ENCODE assay signal across 1 cellular context in the genomic region with DNA sequence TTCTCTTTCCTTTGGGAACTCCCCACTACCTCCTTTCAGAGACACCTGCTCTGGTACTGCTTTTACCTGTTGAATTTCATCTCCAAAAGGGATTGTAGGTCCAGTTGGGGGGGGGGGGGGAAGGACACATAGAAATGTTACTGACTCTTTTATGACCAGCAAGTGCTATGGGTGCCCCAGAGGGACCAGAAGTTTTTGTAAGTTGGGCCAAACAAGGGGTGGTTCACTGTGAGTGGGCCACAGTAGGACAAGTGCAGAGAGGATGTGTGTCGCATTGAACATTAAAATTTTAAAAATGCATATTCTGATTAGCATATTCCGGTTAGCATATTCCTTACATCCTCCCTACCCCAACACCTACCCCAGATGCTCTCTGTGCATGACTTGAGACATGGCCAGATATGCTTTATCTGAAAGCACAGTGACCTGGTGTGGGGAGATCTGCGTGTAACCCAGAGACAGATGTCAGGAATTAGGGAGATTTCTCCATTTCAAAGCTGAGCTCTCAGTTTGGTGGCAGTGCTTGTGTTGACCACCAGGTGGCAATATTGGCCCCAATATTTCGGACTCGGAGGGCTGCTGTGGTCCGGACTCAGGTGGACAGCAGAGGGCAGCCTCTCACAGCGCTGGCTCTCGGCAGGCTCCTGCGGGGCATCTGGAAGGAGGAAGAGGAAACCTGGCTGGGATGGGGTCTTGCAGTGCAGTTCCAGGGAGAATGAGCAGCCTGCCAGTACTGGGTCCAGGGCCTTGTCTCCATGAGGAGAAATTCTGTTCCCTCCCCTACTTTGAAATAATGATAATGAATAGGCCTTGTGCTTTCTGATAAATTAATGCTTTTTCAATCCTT.
TF ChIP-seq lines count a peak whose summit lies in the region.

No MANE protein-coding gene starts in this region.

TF ChIP-seq in HepG2, 621 proteins besides CTCF, POLR2A, EP300 and RAD21 (continued from another document and continues in another):
- no peak for TF ChIP-seq HMGA1 (CRISPR knock-in tag; conservative IDR thresholded peaks at IDR 0.05)
- TF ChIP-seq CENPT (CRISPR knock-in tag; IDR thresholded peaks at IDR 0.05; ENCODE audit: low read depth), result no peak
- TF ChIP-seq, protein P1, sequence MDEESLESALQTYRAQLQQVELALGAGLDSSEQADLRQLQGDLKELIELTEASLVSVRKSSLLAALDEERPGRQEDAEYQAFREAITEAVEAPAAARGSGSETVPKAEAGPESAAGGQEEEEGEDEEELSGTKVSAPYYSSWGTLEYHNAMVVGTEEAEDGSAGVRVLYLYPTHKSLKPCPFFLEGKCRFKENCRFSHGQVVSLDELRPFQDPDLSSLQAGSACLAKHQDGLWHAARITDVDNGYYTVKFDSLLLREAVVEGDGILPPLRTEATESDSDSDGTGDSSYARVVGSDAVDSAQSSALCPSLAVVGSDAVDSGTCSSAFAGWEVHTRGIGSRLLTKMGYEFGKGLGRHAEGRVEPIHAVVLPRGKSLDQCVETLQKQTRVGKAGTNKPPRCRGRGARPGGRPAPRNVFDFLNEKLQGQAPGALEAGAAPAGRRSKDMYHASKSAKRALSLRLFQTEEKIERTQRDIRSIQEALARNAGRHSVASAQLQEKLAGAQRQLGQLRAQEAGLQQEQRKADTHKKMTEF (CRISPR knock-in tag; IDR thresholded peaks at IDR 0.05), result peak; percentile 81
- TF ChIP-seq ZNF225 (CRISPR knock-in tag; IDR thresholded peaks at IDR 0.05), result no peak
- TF ChIP-seq, protein P2, sequence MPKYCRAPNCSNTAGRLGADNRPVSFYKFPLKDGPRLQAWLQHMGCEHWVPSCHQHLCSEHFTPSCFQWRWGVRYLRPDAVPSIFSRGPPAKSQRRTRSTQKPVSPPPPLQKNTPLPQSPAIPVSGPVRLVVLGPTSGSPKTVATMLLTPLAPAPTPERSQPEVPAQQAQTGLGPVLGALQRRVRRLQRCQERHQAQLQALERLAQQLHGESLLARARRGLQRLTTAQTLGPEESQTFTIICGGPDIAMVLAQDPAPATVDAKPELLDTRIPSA (CRISPR knock-in tag; IDR thresholded peaks at IDR 0.05; ENCODE audit: borderline replicate concordance), result no peak
- no peak for TF ChIP-seq RORA (CRISPR knock-in tag; IDR thresholded peaks at IDR 0.05)
- TF ChIP-seq, protein P3, sequence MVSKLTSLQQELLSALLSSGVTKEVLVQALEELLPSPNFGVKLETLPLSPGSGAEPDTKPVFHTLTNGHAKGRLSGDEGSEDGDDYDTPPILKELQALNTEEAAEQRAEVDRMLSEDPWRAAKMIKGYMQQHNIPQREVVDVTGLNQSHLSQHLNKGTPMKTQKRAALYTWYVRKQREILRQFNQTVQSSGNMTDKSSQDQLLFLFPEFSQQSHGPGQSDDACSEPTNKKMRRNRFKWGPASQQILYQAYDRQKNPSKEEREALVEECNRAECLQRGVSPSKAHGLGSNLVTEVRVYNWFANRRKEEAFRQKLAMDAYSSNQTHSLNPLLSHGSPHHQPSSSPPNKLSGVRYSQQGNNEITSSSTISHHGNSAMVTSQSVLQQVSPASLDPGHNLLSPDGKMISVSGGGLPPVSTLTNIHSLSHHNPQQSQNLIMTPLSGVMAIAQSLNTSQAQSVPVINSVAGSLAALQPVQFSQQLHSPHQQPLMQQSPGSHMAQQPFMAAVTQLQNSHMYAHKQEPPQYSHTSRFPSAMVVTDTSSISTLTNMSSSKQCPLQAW (CRISPR knock-in tag; IDR thresholded peaks at IDR 0.05), result peak; percentile 97
- TF ChIP-seq ZNF549 (CRISPR knock-in tag; IDR thresholded peaks at IDR 0.05), result no peak
- TF ChIP-seq NONO (IDR thresholded peaks at IDR 0.05), result no peak
- peak; percentile 80 for TF ChIP-seq NONO (CRISPR knock-in tag; conservative IDR thresholded peaks at IDR 0.05)
- TF ChIP-seq KDM1A (CRISPR knock-in tag; IDR thresholded peaks at IDR 0.05), result peak; percentile 65
- TF ChIP-seq PHF20 (CRISPR knock-in tag; IDR thresholded peaks at IDR 0.05), result no peak
- TF ChIP-seq ZNF235 (CRISPR knock-in tag; IDR thresholded peaks at IDR 0.05; ENCODE audit: borderline replicate concordance), result peak; percentile 49; the same call in 1 of the 2 replicates
- TF ChIP-seq, protein P4, sequence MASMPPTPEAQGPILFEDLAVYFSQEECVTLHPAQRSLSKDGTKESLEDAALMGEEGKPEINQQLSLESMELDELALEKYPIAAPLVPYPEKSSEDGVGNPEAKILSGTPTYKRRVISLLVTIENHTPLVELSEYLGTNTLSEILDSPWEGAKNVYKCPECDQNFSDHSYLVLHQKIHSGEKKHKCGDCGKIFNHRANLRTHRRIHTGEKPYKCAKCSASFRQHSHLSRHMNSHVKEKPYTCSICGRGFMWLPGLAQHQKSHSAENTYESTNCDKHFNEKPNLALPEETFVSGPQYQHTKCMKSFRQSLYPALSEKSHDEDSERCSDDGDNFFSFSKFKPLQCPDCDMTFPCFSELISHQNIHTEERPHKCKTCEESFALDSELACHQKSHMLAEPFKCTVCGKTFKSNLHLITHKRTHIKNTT (CRISPR knock-in tag; IDR thresholded peaks at IDR 0.05), result no peak
- peak; percentile 92 for TF ChIP-seq MIXL1 (CRISPR knock-in tag; IDR thresholded peaks at IDR 0.05)
- TF ChIP-seq, protein P5, sequence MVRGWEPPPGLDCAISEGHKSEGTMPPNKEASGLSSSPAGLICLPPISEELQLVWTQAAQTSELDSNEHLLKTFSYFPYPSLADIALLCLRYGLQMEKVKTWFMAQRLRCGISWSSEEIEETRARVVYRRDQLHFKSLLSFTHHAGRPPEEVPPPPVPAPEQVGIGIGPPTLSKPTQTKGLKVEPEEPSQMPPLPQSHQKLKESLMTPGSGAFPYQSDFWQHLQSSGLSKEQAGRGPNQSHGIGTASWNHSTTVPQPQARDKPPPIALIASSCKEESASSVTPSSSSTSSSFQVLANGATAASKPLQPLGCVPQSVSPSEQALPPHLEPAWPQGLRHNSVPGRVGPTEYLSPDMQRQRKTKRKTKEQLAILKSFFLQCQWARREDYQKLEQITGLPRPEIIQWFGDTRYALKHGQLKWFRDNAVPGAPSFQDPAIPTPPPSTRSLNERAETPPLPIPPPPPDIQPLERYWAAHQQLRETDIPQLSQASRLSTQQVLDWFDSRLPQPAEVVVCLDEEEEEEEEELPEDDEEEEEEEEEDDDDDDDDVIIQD (CRISPR knock-in tag; IDR thresholded peaks at IDR 0.05; ENCODE audit: low read depth), result peak; percentile 92
- TF ChIP-seq SMARCC2 (IDR thresholded peaks at IDR 0.05), result no peak
- TF ChIP-seq MTA1 (CRISPR knock-in tag; IDR thresholded peaks at IDR 0.05; ENCODE audit: borderline replicate concordance), result no peak
- peak; percentile 99 for TF ChIP-seq STAG1 (CRISPR knock-in tag; IDR thresholded peaks at IDR 0.05)
- TF ChIP-seq, protein P6, sequence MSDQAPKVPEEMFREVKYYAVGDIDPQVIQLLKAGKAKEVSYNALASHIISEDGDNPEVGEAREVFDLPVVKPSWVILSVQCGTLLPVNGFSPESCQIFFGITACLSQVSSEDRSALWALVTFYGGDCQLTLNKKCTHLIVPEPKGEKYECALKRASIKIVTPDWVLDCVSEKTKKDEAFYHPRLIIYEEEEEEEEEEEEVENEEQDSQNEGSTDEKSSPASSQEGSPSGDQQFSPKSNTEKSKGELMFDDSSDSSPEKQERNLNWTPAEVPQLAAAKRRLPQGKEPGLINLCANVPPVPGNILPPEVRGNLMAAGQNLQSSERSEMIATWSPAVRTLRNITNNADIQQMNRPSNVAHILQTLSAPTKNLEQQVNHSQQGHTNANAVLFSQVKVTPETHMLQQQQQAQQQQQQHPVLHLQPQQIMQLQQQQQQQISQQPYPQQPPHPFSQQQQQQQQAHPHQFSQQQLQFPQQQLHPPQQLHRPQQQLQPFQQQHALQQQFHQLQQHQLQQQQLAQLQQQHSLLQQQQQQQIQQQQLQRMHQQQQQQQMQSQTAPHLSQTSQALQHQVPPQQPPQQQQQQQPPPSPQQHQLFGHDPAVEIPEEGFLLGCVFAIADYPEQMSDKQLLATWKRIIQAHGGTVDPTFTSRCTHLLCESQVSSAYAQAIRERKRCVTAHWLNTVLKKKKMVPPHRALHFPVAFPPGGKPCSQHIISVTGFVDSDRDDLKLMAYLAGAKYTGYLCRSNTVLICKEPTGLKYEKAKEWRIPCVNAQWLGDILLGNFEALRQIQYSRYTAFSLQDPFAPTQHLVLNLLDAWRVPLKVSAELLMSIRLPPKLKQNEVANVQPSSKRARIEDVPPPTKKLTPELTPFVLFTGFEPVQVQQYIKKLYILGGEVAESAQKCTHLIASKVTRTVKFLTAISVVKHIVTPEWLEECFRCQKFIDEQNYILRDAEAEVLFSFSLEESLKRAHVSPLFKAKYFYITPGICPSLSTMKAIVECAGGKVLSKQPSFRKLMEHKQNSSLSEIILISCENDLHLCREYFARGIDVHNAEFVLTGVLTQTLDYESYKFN (CRISPR knock-in tag; conservative IDR thresholded peaks at IDR 0.05), result no peak
- TF ChIP-seq RAD51 (IDR thresholded peaks at IDR 0.05; ENCODE audit: borderline replicate concordance), result no peak
- TF ChIP-seq ZIK1 (CRISPR knock-in tag; IDR thresholded peaks at IDR 0.05; ENCODE audit: borderline replicate concordance, low read depth), result peak; percentile 79; the same call in 1 of the 2 replicates
- TF ChIP-seq, protein P7, sequence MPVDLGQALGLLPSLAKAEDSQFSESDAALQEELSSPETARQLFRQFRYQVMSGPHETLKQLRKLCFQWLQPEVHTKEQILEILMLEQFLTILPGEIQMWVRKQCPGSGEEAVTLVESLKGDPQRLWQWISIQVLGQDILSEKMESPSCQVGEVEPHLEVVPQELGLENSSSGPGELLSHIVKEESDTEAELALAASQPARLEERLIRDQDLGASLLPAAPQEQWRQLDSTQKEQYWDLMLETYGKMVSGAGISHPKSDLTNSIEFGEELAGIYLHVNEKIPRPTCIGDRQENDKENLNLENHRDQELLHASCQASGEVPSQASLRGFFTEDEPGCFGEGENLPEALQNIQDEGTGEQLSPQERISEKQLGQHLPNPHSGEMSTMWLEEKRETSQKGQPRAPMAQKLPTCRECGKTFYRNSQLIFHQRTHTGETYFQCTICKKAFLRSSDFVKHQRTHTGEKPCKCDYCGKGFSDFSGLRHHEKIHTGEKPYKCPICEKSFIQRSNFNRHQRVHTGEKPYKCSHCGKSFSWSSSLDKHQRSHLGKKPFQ (CRISPR knock-in tag; IDR thresholded peaks at IDR 0.05; ENCODE audit: insufficient replicate concordance), result no peak
- peak; percentile 92; the same call in 1 of the 2 replicates for TF ChIP-seq ZNF556 (CRISPR knock-in tag; IDR thresholded peaks at IDR 0.05; ENCODE audit: borderline replicate concordance)
- TF ChIP-seq GABPB1 (CRISPR knock-in tag; IDR thresholded peaks at IDR 0.05), result peak; percentile 72
- TF ChIP-seq, protein P8, sequence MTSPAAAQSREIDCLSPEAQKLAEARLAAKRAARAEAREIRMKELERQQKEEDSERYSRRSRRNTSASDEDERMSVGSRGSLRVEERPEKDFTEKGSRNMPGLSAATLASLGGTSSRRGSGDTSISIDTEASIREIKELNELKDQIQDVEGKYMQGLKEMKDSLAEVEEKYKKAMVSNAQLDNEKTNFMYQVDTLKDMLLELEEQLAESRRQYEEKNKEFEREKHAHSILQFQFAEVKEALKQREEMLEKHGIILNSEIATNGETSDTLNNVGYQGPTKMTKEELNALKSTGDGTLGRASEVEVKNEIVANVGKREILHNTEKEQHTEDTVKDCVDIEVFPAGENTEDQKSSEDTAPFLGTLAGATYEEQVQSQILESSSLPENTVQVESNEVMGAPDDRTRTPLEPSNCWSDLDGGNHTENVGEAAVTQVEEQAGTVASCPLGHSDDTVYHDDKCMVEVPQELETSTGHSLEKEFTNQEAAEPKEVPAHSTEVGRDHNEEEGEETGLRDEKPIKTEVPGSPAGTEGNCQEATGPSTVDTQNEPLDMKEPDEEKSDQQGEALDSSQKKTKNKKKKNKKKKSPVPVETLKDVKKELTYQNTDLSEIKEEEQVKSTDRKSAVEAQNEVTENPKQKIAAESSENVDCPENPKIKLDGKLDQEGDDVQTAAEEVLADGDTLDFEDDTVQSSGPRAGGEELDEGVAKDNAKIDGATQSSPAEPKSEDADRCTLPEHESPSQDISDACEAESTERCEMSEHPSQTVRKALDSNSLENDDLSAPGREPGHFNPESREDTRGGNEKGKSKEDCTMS (CRISPR knock-in tag; conservative IDR thresholded peaks at IDR 0.05), result peak; percentile 90
- TF ChIP-seq ZC3H13 (CRISPR knock-in tag; IDR thresholded peaks at IDR 0.05), result no peak
- no peak for TF ChIP-seq SRSF1 (optimal IDR thresholded peaks at IDR 0.05; ENCODE audit: low read depth, low read length)
- TF ChIP-seq ZNF343 (CRISPR knock-in tag; IDR thresholded peaks at IDR 0.05), result 0 out of 2 replicates have a peak, but pooled peaks have one; percentile 46
- TF ChIP-seq, protein P9, sequence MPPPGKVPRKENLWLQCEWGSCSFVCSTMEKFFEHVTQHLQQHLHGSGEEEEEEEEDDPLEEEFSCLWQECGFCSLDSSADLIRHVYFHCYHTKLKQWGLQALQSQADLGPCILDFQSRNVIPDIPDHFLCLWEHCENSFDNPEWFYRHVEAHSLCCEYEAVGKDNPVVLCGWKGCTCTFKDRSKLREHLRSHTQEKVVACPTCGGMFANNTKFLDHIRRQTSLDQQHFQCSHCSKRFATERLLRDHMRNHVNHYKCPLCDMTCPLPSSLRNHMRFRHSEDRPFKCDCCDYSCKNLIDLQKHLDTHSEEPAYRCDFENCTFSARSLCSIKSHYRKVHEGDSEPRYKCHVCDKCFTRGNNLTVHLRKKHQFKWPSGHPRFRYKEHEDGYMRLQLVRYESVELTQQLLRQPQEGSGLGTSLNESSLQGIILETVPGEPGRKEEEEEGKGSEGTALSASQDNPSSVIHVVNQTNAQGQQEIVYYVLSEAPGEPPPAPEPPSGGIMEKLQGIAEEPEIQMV (CRISPR knock-in tag; IDR thresholded peaks at IDR 0.05; ENCODE audit: low read depth), result peak; percentile 93
- TF ChIP-seq ZNF772 (CRISPR knock-in tag; IDR thresholded peaks at IDR 0.05), result peak; percentile 83
- no peak for TF ChIP-seq TAF1 (CRISPR knock-in tag; IDR thresholded peaks at IDR 0.05)
- TF ChIP-seq ZNF766 (CRISPR knock-in tag; IDR thresholded peaks at IDR 0.05; ENCODE audit: borderline replicate concordance), result peak; percentile 89; the same call in 1 of the 2 replicates
- no peak for TF ChIP-seq TEAD2 (CRISPR knock-in tag; IDR thresholded peaks at IDR 0.05)
- TF ChIP-seq CC2D1A (CRISPR knock-in tag; IDR thresholded peaks at IDR 0.05), result 0 out of 2 replicates have a peak, but pooled peaks have one; percentile 16
- no peak for TF ChIP-seq ZBTB3 (CRISPR knock-in tag; IDR thresholded peaks at IDR 0.05; ENCODE audit: borderline replicate concordance, low read depth)
- TF ChIP-seq ARID2 (CRISPR knock-in tag; IDR thresholded peaks at IDR 0.05; ENCODE audit: borderline replicate concordance), result no peak
- TF ChIP-seq, protein P10, sequence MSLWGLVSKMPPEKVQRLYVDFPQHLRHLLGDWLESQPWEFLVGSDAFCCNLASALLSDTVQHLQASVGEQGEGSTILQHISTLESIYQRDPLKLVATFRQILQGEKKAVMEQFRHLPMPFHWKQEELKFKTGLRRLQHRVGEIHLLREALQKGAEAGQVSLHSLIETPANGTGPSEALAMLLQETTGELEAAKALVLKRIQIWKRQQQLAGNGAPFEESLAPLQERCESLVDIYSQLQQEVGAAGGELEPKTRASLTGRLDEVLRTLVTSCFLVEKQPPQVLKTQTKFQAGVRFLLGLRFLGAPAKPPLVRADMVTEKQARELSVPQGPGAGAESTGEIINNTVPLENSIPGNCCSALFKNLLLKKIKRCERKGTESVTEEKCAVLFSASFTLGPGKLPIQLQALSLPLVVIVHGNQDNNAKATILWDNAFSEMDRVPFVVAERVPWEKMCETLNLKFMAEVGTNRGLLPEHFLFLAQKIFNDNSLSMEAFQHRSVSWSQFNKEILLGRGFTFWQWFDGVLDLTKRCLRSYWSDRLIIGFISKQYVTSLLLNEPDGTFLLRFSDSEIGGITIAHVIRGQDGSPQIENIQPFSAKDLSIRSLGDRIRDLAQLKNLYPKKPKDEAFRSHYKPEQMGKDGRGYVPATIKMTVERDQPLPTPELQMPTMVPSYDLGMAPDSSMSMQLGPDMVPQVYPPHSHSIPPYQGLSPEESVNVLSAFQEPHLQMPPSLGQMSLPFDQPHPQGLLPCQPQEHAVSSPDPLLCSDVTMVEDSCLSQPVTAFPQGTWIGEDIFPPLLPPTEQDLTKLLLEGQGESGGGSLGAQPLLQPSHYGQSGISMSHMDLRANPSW (CRISPR knock-in tag; IDR thresholded peaks at IDR 0.05; ENCODE audit: borderline replicate concordance), result no peak
- 0 out of 2 replicates have a peak, but pooled peaks have one; percentile 65 for TF ChIP-seq ZFP36L2 (CRISPR knock-in tag; IDR thresholded peaks at IDR 0.05)
